Comparison of ENCODE assay signal across 18 cellular contexts in genomic region chr1:214793708-214794107, GRCh38.
A peak's percentile ranks its signal among the peaks of the same experiment; 100 is the strongest.
DNase-seq lines count a peak whose midpoint lies in the region; ATAC-seq, FAIRE-seq and TF ChIP-seq lines count a peak whose summit lies in the region.
"Had no signal": no experiment of that assay in that cellular context is flagged by ENCODE, and none has a peak within 500 bp of the region (broad histone marks: within the 10 kb centered on the region; RNA-seq: fewer than 3 reads in every experiment).

No MANE protein-coding gene starts in this region.

- H3K4me3 ChIP-seq in IMR-90 (ENCODE audit: insufficient read depth, low read depth, low read length): no peak overlapping the region
- no peak overlapping the region for H3K4me3 ChIP-seq in adipocyte (ENCODE audit: low read length)

- intact Hi-C loops in IMR-90 (cut with micrococcal nuclease): loop anchor here (5.0 kb wide), 1 partner anchor 109 kb away; no protein-coding TSS in a partner anchor
- intact Hi-C loops in cardiac septum (cut with DNase I): no loop called here

- POLR2A ChIA-PET in IMR-90 (lab: Charles Lee; ENCODE audit: unreplicated experiment): no interaction called here

- no peak overlapping the region for H2AFZ ChIP-seq in IMR-90 (replicated peaks; ENCODE audit: low read length, poor library complexity)

- H2BK20ac ChIP-seq in IMR-90 (ENCODE audit: low read depth, low read length): no peak overlapping the region

- H2AK5ac ChIP-seq in IMR-90 (ENCODE audit: low read depth, low read length): no peak overlapping the region

- no peak overlapping the region for H3K4me2 ChIP-seq in IMR-90 (ENCODE audit: low read depth, low read length)

- no peak overlapping the region for H3K23ac ChIP-seq in IMR-90 (ENCODE audit: low read depth, low read length)

- dilution Hi-C loops in IMR-90 (cut with HindIII; ENCODE audit: low sequenced_read_pairs, unreplicated experiment): no loop called here

- no peak overlapping the region for H2BK15ac ChIP-seq in IMR-90 (ENCODE audit: low read depth, low read length)

- no peak overlapping the region for H2AK9ac ChIP-seq in IMR-90 (replicated peaks; ENCODE audit: low read depth, low read length, poor library complexity)

- H3K18ac ChIP-seq in IMR-90 (ENCODE audit: low read depth, low read length): no peak overlapping the region

- no peak overlapping the region for H3K14ac ChIP-seq in IMR-90 (replicated peaks; ENCODE audit: low read depth, low read length)

- WGBS in IMR-90 (ENCODE audit: extremely low coverage in 2 of 2, insufficient read length in 1 of 2), 2 experiments: no CpG with 5 or more reads among the region's 2 CpGs

- H3K36me3 ChIP-seq in IMR-90 (ENCODE audit: control insufficient read depth, insufficient read depth, low read length) (no peaks in the 10 kb centered on the region), adipocyte (ENCODE audit: control insufficient read depth, insufficient read depth, low read length, severe bottlenecking) (no peaks in the 10 kb centered on the region)

- H4K20me1 ChIP-seq in IMR-90 (ENCODE audit: insufficient read depth, low read length): no peaks in the 10 kb centered on the region

- H3K4ac ChIP-seq in IMR-90 (ENCODE audit: low read depth, low read length): no peak overlapping the region

- H3K9me1 ChIP-seq in IMR-90 (ENCODE audit: insufficient read depth, low read length): no peaks in the 10 kb centered on the region

- no peak for TF ChIP-seq CTCF in IMR-90 (conservative IDR thresholded peaks at IDR 0.05; ENCODE audit: low read depth, low read length)

- BruUV-seq in IMR-90 (replicated peaks; lab: Mats Ljungman, UMichigan): no TSS peak

- TF ChIP-seq POLR2A in IMR-90 (IDR thresholded peaks at IDR 0.05; ENCODE audit: low read depth, low read length): no peak

- in situ Hi-C loops in IMR-90 (cut with MboI; ENCODE audit: low sequenced_read_pairs): no loop called here

- no peak overlapping the region for H4K8ac ChIP-seq in IMR-90 (ENCODE audit: low read depth in 2 of 2, low read length in 2 of 2)

- no peak for FAIRE-seq in RCC 7860 (lab: Jason Lieb, UNC)
- FAIRE-seq: A204.1, GM12892, GM18507 had no signal

- H3K27me3 ChIP-seq in IMR-90 (ENCODE audit: control insufficient read depth, insufficient read depth, low read length): no peaks in the 10 kb centered on the region
- H3K27me3 ChIP-seq in adipocyte (replicated peaks; ENCODE audit: control insufficient read depth, insufficient read depth, low read length): no peaks in the 10 kb centered on the region

- H3K79me1 ChIP-seq in IMR-90 (ENCODE audit: low read depth in 1 of 2, low read length in 2 of 2): no peaks in the 10 kb centered on the region

- no peak overlapping the region for H3K56ac ChIP-seq in IMR-90 (ENCODE audit: extremely low read depth, insufficient read depth, low read length)

- no peak overlapping the region for H4K91ac ChIP-seq in IMR-90 (ENCODE audit: insufficient read depth, low read depth, low read length)

- CTCF ChIA-PET in IMR-90 (lab: Yijun Ruan, JAX): no interaction called here

- no peak for TF ChIP-seq RAD21 in IMR-90 (IDR thresholded peaks at IDR 0.05; ENCODE audit: low read length)

- H3K27ac ChIP-seq in IMR-90 (ENCODE audit: insufficient read depth, low read length): no peak overlapping the region
- H3K27ac ChIP-seq: C4-2B had no signal

- ATAC-seq in IMR-90 (ENCODE audit: low read depth) (no peak), HG03354 (IDR thresholded peaks at IDR 0.05; ENCODE audit: poor library complexity, severe bottlenecking, unreplicated experiment) (no peak)

- 0 out of 2 replicates have a peak, but pooled peaks cover 2% of the 10 kb centered on the region for H3K4me1 ChIP-seq in IMR-90 (ENCODE audit: control insufficient read depth, insufficient read depth, low read length)
- H3K4me1 ChIP-seq in adipocyte (ENCODE audit: control insufficient read depth, insufficient read depth, low read length): peaks cover 11% of the 10 kb centered on the region

- no peak overlapping the region for H2BK120ac ChIP-seq in IMR-90 (ENCODE audit: low read depth, low read length)

- H3K9ac ChIP-seq in IMR-90 (ENCODE audit: low read depth, low read length): no peak overlapping the region
- H3K9ac ChIP-seq in adipocyte (ENCODE audit: low read length): no peak overlapping the region

- peak; percentile 5 for DNase-seq in ELR (ENCODE audit: low read depth)
- no peak for DNase-seq in IMR-90
- DNase-seq in adipocyte (ENCODE audit: low read depth): peak; percentile 3
- DNase-seq in iris pigment epithelial cell (ENCODE audit: low read depth): peak; percentile 22
- no peak for DNase-seq in cardiac septum (ENCODE audit: low spot score)
- DNase-seq in RCC 7860 (ENCODE audit: low spot score): no peak
- DNase-seq: AML-193; Caco-2; CD4-positive, alpha-beta T cell; GDM1; GOT3; H9; KG1 had no signal

- H2BK5ac ChIP-seq in IMR-90 (ENCODE audit: low read depth, low read length, poor library complexity, severe bottlenecking): no peak overlapping the region

- no peak overlapping the region for H4K5ac ChIP-seq in IMR-90 (ENCODE audit: low read depth, low read length)

- no peaks in the 10 kb centered on the region for H3K9me3 ChIP-seq in IMR-90 (ENCODE audit: control insufficient read depth, insufficient read depth, low read length)
- no peaks in the 10 kb centered on the region for H3K9me3 ChIP-seq in adipocyte (ENCODE audit: control insufficient read depth, low read length)

TF ChIP-seq in IMR-90, 13 proteins besides CTCF, POLR2A, EP300 and RAD21:
- peak; percentile 93 for TF ChIP-seq CEBPB (IDR thresholded peaks at IDR 0.05; ENCODE audit: low read depth, low read length)
- no peak for TF ChIP-seq MAFK (IDR thresholded peaks at IDR 0.05; ENCODE audit: low read depth, low read length)
- TF ChIP-seq USF2 (IDR thresholded peaks at IDR 0.05; ENCODE audit: low read depth, low read length): no peak
- no peak for TF ChIP-seq NFE2L2 (IDR thresholded peaks at IDR 0.05; ENCODE audit: low read depth, low read length)

Comparison
In these comparisons a context has a peak if more than half of its experiments do, and no peak if none do; other contexts are left out.
1. DNase-seq: peak in ELR (single experiment), adipocyte (single experiment) and iris pigment epithelial cell (single experiment); none in IMR-90 (single experiment), cardiac septum (single experiment) and RCC 7860 (single experiment).